Comparison of ENCODE assay signal across 12 cellular contexts in genomic region chr9:99135498-99135897, GRCh38. TPM values are rescaled to one million over a fixed set of nuclear protein-coding genes. Genes with fewer than 3 reads are reported as not detected.
DNase-seq lines count a peak whose midpoint lies in the region; ATAC-seq and TF ChIP-seq lines count a peak whose summit lies in the region.
"Had no signal": no experiment of that assay in that cellular context is flagged by ENCODE, and none has a peak within 500 bp of the region (broad histone marks: within the 10 kb centered on the region; RNA-seq: fewer than 3 reads in every experiment).

No MANE protein-coding gene starts in this region.

- H2BK12ac ChIP-seq in neuronal stem cell (ENCODE audit: low read length), result no peak overlapping the region

- DNase-seq in T-cell, result peak in 13 of 34 experiments; percentile 4 to 45 (median 10)
- DNase-seq in neuronal stem cell (ENCODE audit: low spot score), result no peak
- DNase-seq in Right ventricle myocardium inferior (ENCODE audit: missing footprints), result no peak
- no peak for DNase-seq in HFFc6
- DNase-seq: DMS79, heart right ventricle, NCI-H146 had no signal

- intact Hi-C loops in Right ventricle myocardium inferior (cut with DNase I), result loop anchor here (5.0 kb wide), 1 partner anchor 133 kb away; no protein-coding TSS in a partner anchor

- H3K27me3 Mint-ChIP-seq in T-cell, result no peaks in the 10 kb centered on the region
- no peaks in the 10 kb centered on the region for H3K27me3 Mint-ChIP-seq in HFFc6 (ENCODE audit: insufficient read depth)

- no peak overlapping the region for H3K27ac ChIP-seq in neuronal stem cell (replicated peaks; ENCODE audit: low read length)
- H3K27ac ChIP-seq: thoracic aorta had no signal

- H3K27me3 ChIP-seq in neuronal stem cell (ENCODE audit: control insufficient read depth in 3 of 3, insufficient read depth in 3 of 3, low read depth in 1 of 3, low read length in 3 of 3), result no peaks in the 10 kb centered on the region
- H3K27me3 ChIP-seq: heart right ventricle had no signal

- H3K18ac ChIP-seq in neuronal stem cell (ENCODE audit: low read length), result no peak overlapping the region

- no peak overlapping the region for H3K14ac ChIP-seq in neuronal stem cell (ENCODE audit: low read length)

- POLR2A ChIA-PET in T-cell (lab: Charles Lee), result interaction anchor here in 1 of 2 donors (0.6 to 1.6 kb wide), 5 partner anchors 16 to 1473 kb away, joined by 3 to 9 read pairs (median 8); no protein-coding TSS in a partner anchor

- no peak overlapping the region for H3K4me2 ChIP-seq in neuronal stem cell (ENCODE audit: insufficient read depth, low read length, poor library complexity, severe bottlenecking)

- peaks cover 75 to 82% (median 75%) of the 10 kb centered on the region in 3 donors for H3K4me1 Mint-ChIP-seq in T-cell
- peaks cover 22% of the 10 kb centered on the region for H3K4me1 Mint-ChIP-seq in HFFc6 (ENCODE audit: low read depth)

- TF ChIP-seq CTCF in HFFc6 (IDR thresholded peaks at IDR 0.05), result no peak

- H2AFZ ChIP-seq in neuronal stem cell (ENCODE audit: low read length), result no peak overlapping the region

- no peak overlapping the region for H3K4me3 ChIP-seq in neuronal stem cell (ENCODE audit: low read length in 2 of 2)
- H3K4me3 ChIP-seq: heart right ventricle, thoracic aorta had no signal

- no peak overlapping the region for H2AK5ac ChIP-seq in neuronal stem cell (ENCODE audit: low read depth, low read length)

- ATAC-seq in GM18511 (IDR thresholded peaks at IDR 0.05; ENCODE audit: unreplicated experiment) (peak; percentile 60), HG02588 (IDR thresholded peaks at IDR 0.05; ENCODE audit: unreplicated experiment) (peak; percentile 61), T-cell (replicated peaks in 1 of 4) (peak; percentile 89 to 96 (median 92)), GM21619 (IDR thresholded peaks at IDR 0.05; ENCODE audit: unreplicated experiment) (no peak), Right ventricle myocardium inferior (no peak)
- ATAC-seq: heart right ventricle, Panc1 had no signal

- peaks cover 0 to 13% of the 10 kb centered on the region in 2 donors for H3K9me3 ChIP-seq in neuronal stem cell (replicated peaks in 1 of 2; ENCODE audit: control insufficient read depth in 2 of 2, insufficient read depth in 1 of 2, low read depth in 1 of 2, low read length in 2 of 2)
- H3K9me3 ChIP-seq: heart right ventricle, thoracic aorta had no signal

- no peak overlapping the region for H3K23ac ChIP-seq in neuronal stem cell (ENCODE audit: low read depth, low read length, poor library complexity)

- H3K9me3 Mint-ChIP-seq in T-cell, result no peaks in the 10 kb centered on the region
- H3K9me3 Mint-ChIP-seq in HFFc6, result no peaks in the 10 kb centered on the region

- no CpG with 5 or more reads among the region's 4 CpGs for WGBS in neuronal stem cell (ENCODE audit: extremely low coverage in 2 of 2, insufficient read length in 2 of 2, insufficient replicate concordance in 1 of 2), 2 donors

- H3K9ac ChIP-seq in neuronal stem cell (ENCODE audit: low read depth, low read length, poor library complexity), result no peak overlapping the region

- H3K36me3 Mint-ChIP-seq in T-cell (peaks cover 35% of the 10 kb centered on the region), HFFc6 (ENCODE audit: low read depth) (peaks cover 18% of the 10 kb centered on the region)

- H3K4me3 Mint-ChIP-seq in T-cell (peak overlapping the region; percentile 25 to 69 (median 52)), HFFc6 (no peak overlapping the region)

- H2BK120ac ChIP-seq in neuronal stem cell (ENCODE audit: low read depth, low read length), result no peak overlapping the region

- H3K27ac Mint-ChIP-seq in T-cell (peak overlapping the region; percentile 90 to 92), HFFc6 (no peak overlapping the region)

- H3K4me1 ChIP-seq in neuronal stem cell (ENCODE audit: control insufficient read depth in 2 of 2, insufficient read depth in 1 of 2, low read depth in 1 of 2, low read length in 2 of 2), result peaks cover 0 to 4% of the 10 kb centered on the region in 2 donors

- H3K36me3 ChIP-seq in neuronal stem cell (replicated peaks in 1 of 2; ENCODE audit: control insufficient read depth in 2 of 2, insufficient read depth in 2 of 2, low read length in 2 of 2), result peaks cover 7 to 83% of the 10 kb centered on the region in 2 donors

- H4K91ac ChIP-seq in neuronal stem cell (ENCODE audit: low read depth, low read length, poor library complexity), result no peak overlapping the region

- H2BK5ac ChIP-seq in neuronal stem cell (ENCODE audit: low read length), result no peak overlapping the region

- CTCF ChIA-PET in T-cell (lab: Charles Lee), result interaction anchor here (0.7 to 8.3 kb wide), 11 partner anchors 8 to 882 kb away, joined by 3 to 106 read pairs (median 4); no protein-coding TSS in a partner anchor

- H2BK15ac ChIP-seq in neuronal stem cell (ENCODE audit: low read length), result no peak overlapping the region

- peaks cover 1% of the 10 kb centered on the region for H3K79me1 ChIP-seq in neuronal stem cell (ENCODE audit: low read depth, low read length)

- H3K4ac ChIP-seq in neuronal stem cell (ENCODE audit: low read length), result no peak overlapping the region

- peak overlapping the region; percentile 17 for H4K8ac ChIP-seq in neuronal stem cell (ENCODE audit: low read depth, low read length)

RNA-seq across cellular contexts. Expression of gene TGFBR1, which starts 30.6 kb away (rescaled TPM):
- total RNA-seq in T-cell (10 to 100 TPM; 22.3 to 36.9 (median 31.7) TPM), Right ventricle myocardium inferior (14.8 TPM)
- polyA plus RNA-seq in neuronal stem cell (2013, experiment 1 of 2), result 44.9 TPM
- polyA plus RNA-seq in neuronal stem cell (2013, experiment 2 of 2), result 47.8 TPM
- 10 to 100 TPM; 28.8 to 39.1 (median 32.7) TPM for total RNA-seq in HFFc6 (2021; fragmentation: NEBNext Ultra II Directional; extraction: Animal tissue kit (Norgen Biotek cat#: 25700))

Comparison
In these comparisons a context has a peak if more than half of its experiments do, and no peak if none do; other contexts are left out.
1. ATAC-seq: peak in GM18511 (single experiment), HG02588 (single experiment) and T-cell (4 of 4); none in GM21619 (single experiment) and Right ventricle myocardium inferior (single experiment).